ENCODE assay signal across 16 cellular contexts in the genomic region with DNA sequence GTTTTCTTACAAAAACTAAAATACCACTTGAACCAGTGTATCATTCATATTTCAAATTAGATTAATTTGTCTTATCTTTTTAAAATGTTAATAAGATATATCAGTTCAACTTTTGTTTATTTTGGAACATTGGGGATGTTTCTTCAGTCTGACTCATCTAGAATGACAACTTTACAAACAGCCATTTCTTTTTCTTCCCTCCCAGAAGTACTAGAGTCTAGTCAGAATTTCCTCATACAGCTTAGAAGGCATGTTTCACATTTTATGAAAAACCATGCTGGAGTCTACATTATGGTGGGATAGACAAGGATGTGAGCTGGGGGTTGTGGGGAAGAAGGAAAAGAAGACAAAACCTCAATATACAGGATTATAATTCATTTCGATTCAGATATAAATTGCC.
"Had no signal": no experiment of that assay in that cellular context is flagged by ENCODE, and none has a peak within 500 bp of the region (broad histone marks: within the 10 kb centered on the region; RNA-seq: fewer than 3 reads in every experiment).

No MANE protein-coding gene starts in this region.

- ATAC-seq: activated T-helper 17 cell treated with anti-CD3 and anti-CD28 coated beads, Interleukin-2, amount 50 U/mL, for 72 hours; natural killer cell treated with Interleukin-12 subunit alpha and Interleukin-12 subunit beta and Interleukin-15 and Interleukin-18, amount 100 ng/mL, for 72 hours had no signal

- H3K9me3 Mint-ChIP-seq: activated T-helper 17 cell treated with anti-CD3 and anti-CD28 coated beads, Interleukin-2, amount 50 U/mL, for 72 hours had no signal

- H3K4me3 ChIP-seq: ascending aorta, hepatocyte, left lung, right lobe of liver, SJCRH30, thyroid gland had no signal

- H3K27me3 Mint-ChIP-seq: natural killer cell treated with Interleukin-12 subunit alpha and Interleukin-12 subunit beta and Interleukin-15 and Interleukin-18, amount 100 ng/mL, for 72 hours; progenitor cell of endocrine pancreas had no signal

- H3K4me3 Mint-ChIP-seq: activated T-helper 17 cell treated with anti-CD3 and anti-CD28 coated beads, Interleukin-2, amount 50 U/mL, for 72 hours; natural killer cell treated with Interleukin-12 subunit alpha and Interleukin-12 subunit beta and Interleukin-15 and Interleukin-18, amount 100 ng/mL, for 72 hours; T-helper 2 cell treated with Interferon-gamma antibody and Interleukin-4, amounts not matched to agents 5 μg/mL and 100 μg/mL, for 36 hours had no signal

- DNase-seq: activated naive CD4-positive, alpha-beta T cell treated with Interleukin-2 at 50 U/mL for 16 hours; activated T-cell treated with anti-CD3 and anti-CD28 coated beads for 4 hours; central memory CD4-positive, alpha-beta T cell; effector CD4-positive, alpha-beta T cell; left lung; mesendoderm; nucleus accumbens; right lobe of liver; SJCRH30; thyroid gland had no signal

- H3K27ac ChIP-seq: ascending aorta, hepatocyte, left lung, right lobe of liver, SJCRH30, thyroid gland had no signal

- H3K36me3 ChIP-seq: ascending aorta, left lung, right lobe of liver, SJCRH30, thyroid gland had no signal

- H3K4me1 ChIP-seq: left lung, right lobe of liver, thyroid gland had no signal

- H3K36me3 Mint-ChIP-seq: natural killer cell treated with Interleukin-12 subunit alpha and Interleukin-12 subunit beta and Interleukin-15 and Interleukin-18, amount 100 ng/mL, for 72 hours had no signal

- H3K27ac Mint-ChIP-seq: activated T-helper 17 cell treated with anti-CD3 and anti-CD28 coated beads, Interleukin-2, amount 50 U/mL, for 72 hours; natural killer cell treated with Interleukin-12 subunit alpha and Interleukin-12 subunit beta and Interleukin-15 and Interleukin-18, amount 100 ng/mL, for 72 hours; progenitor cell of endocrine pancreas; T-helper 2 cell treated with Interferon-gamma antibody and Interleukin-4, amounts not matched to agents 5 μg/mL and 100 μg/mL, for 36 hours had no signal

- H3K9me3 ChIP-seq: ascending aorta, left lung, thyroid gland had no signal

- H3K27me3 ChIP-seq: ascending aorta, hepatocyte, left lung, right lobe of liver, SJCRH30, thyroid gland had no signal

- H3K4me2 ChIP-seq: hepatocyte had no signal

- H3K79me2 ChIP-seq: hepatocyte had no signal

- H3K4me1 Mint-ChIP-seq: activated T-helper 17 cell treated with anti-CD3 and anti-CD28 coated beads, Interleukin-2, amount 50 U/mL, for 72 hours had no signal
